In the genomic region with DNA sequence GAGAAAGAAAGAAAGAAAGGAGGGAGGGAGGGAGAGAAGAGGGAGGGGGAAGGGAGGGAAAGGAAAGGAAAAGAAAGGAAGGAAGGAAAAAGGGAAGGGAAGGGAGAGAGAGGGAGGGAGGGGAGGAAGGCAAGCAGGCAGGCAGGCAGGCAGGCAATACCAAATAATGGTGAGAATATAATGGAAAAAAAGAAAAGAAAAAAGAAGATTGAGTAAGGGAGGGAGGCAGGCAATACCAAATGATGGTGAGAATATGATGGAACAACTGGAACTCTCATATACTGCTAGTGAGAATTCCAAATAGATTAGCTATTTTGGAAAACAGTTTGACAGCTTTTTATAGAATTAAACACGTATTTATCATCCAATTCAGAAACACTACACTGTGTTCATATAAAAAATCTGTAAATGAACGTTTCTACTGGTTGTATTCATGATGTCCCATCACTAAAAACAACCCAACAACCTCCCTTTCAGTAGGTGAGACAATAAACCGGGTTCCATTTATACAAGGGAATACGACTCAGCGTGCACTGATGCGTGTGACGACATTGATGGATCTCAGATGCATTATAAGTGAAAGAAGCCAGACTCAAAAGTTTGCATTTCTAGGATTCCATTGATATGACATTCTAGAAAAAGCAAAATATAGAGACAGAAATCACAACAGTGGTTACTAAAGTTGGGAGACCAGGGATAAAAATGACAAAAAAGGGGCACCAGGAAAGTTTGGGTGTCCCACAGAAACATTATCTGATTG, we compare ENCODE assay signal across 26 cellular contexts.
"Had no signal": no experiment of that assay in that cellular context is flagged by ENCODE, and none has a peak within 500 bp of the region (broad histone marks: within the 10 kb centered on the region; RNA-seq: fewer than 3 reads in every experiment).

No MANE protein-coding gene starts in this region.

- H3K27me3 Mint-ChIP-seq: activated CD4-positive, alpha-beta memory T cell treated with anti-CD3 and anti-CD28 coated beads for 36 hours; activated CD4-positive, alpha-beta T cell treated with anti-CD3 and anti-CD28 coated beads, Interleukin-2, amount 10 ng/mL, durations not matched to agents 7 days and 5 days; activated naive CD8-positive, alpha-beta T cell treated with anti-CD3 and anti-CD28 coated beads, Interleukin-2, amount 10 ng/mL, durations not matched to agents 7 days and 5 days had no signal

- H3K4me1 Mint-ChIP-seq: activated CD4-positive, alpha-beta T cell treated with anti-CD3 and anti-CD28 coated beads, Interleukin-2, amount 10 ng/mL, durations not matched to agents 7 days and 5 days; activated naive CD8-positive, alpha-beta T cell treated with anti-CD3 and anti-CD28 coated beads, Interleukin-2, amount 10 ng/mL, durations not matched to agents 7 days and 5 days; T-helper 17 cell had no signal

- H3K4me3 ChIP-seq: body of pancreas, coronary artery, Peyer's patch, SJCRH30 had no signal

- ATAC-seq: activated T-cell treated with anti-CD3 and anti-CD28 coated beads, Interleukin-2, amount 50 U/mL, for 4 hours; body of pancreas; T-helper 17 cell had no signal

- H3K27ac Mint-ChIP-seq: activated CD4-positive, alpha-beta memory T cell treated with anti-CD3 and anti-CD28 coated beads for 36 hours; activated CD4-positive, alpha-beta T cell treated with anti-CD3 and anti-CD28 coated beads, Interleukin-2, amount 10 ng/mL, durations not matched to agents 7 days and 5 days; activated naive CD8-positive, alpha-beta T cell treated with anti-CD3 and anti-CD28 coated beads, Interleukin-2, amount 10 ng/mL, durations not matched to agents 7 days and 5 days; T-helper 17 cell had no signal

- FAIRE-seq: bronchial epithelial cell had no signal

- H3K27me3 ChIP-seq: body of pancreas, Peyer's patch, SJCRH30 had no signal

- H3K36me3 ChIP-seq: Peyer's patch, SJCRH30 had no signal

- H3K4me1 ChIP-seq: body of pancreas, Peyer's patch, SJCRH30 had no signal

- H3K9me3 ChIP-seq: body of pancreas, Peyer's patch, SJCRH30 had no signal

- H3K36me3 Mint-ChIP-seq: activated naive CD8-positive, alpha-beta T cell treated with anti-CD3 and anti-CD28 coated beads, Interleukin-2, amount 10 ng/mL, durations not matched to agents 7 days and 5 days had no signal

- H3K4me3 Mint-ChIP-seq: activated CD4-positive, alpha-beta memory T cell treated with anti-CD3 and anti-CD28 coated beads for 36 hours; activated CD4-positive, alpha-beta T cell treated with anti-CD3 and anti-CD28 coated beads, Interleukin-2, amount 10 ng/mL, durations not matched to agents 7 days and 5 days; activated naive CD8-positive, alpha-beta T cell treated with anti-CD3 and anti-CD28 coated beads, Interleukin-2, amount 10 ng/mL, durations not matched to agents 7 days and 5 days; activated T-cell treated with anti-CD3 and anti-CD28 coated beads, Interleukin-2, amount 50 U/mL, for 4 hours; T-helper 17 cell had no signal

- DNase-seq: activated CD4-positive, alpha-beta memory T cell treated with anti-CD3 and anti-CD28 coated beads for 36 hours; activated CD4-positive, alpha-beta T cell treated with anti-CD3 and anti-CD28 coated beads, Interleukin-2, amount 10 ng/mL, durations not matched to agents 7 days and 5 days; activated CD4-positive, CD25-positive, alpha-beta regulatory T cell; activated CD8-positive, alpha-beta memory T cell treated with anti-CD3 and anti-CD28 coated beads for 24 hours; activated effector memory CD4-positive, alpha-beta T cell treated with anti-CD3 and anti-CD28 coated beads, Interleukin-2, amount 50 U/mL, for 16 hours; activated naive CD4-positive, alpha-beta T cell treated with anti-CD3 and anti-CD28 coated beads, Interleukin-2, amount 50 U/mL, for 16 hours; activated naive CD8-positive, alpha-beta T cell treated with anti-CD3 and anti-CD28 coated beads, Interleukin-2, amount 10 ng/mL, durations not matched to agents 7 days and 5 days; activated T-cell treated with anti-CD3 and anti-CD28 coated beads, Interleukin-2, amount 50 U/mL, for 4 hours; aorta; body of pancreas; central memory CD4-positive, alpha-beta T cell; Kasumi-1; NCI-H1105 treated with DMSO at 0.1 percent for 48 hours; NCI-H146; NCI-H187 treated with DMSO at 0.1 percent for 48 hours; NCI-H2081 treated with DMSO at 0.1 percent for 48 hours; NCI-H2171 treated with DMSO at 0.1 percent for 48 hours; NCI-H510A treated with DMSO at 0.1 percent for 48 hours; Peyer's patch; Right ventricle myocardium superior; SJCRH30; T-helper 17 cell; T-helper 9 cell had no signal

- H3K27ac ChIP-seq: body of pancreas, coronary artery, Peyer's patch, RWPE1, SJCRH30 had no signal
